ENCODE assay signal across 14 cellular contexts in genomic region chr21:34528131-34528561, GRCh38. TPM values are rescaled to one million over a fixed set of nuclear protein-coding genes. Genes with fewer than 3 reads are reported as not detected.
DNase-seq lines count a peak whose midpoint lies in the region; ATAC-seq and TF ChIP-seq lines count a peak whose summit lies in the region.
"Had no signal": no experiment of that assay in that cellular context is flagged by ENCODE, and none has a peak within 500 bp of the region (broad histone marks: within the 10 kb centered on the region; RNA-seq: fewer than 3 reads in every experiment).

No MANE protein-coding gene starts in this region.

- POLR2A ChIA-PET in Caco-2 (lab: Charles Lee), result no interaction called here
- POLR2A ChIA-PET in WTC11 (lab: Charles Lee), result no interaction called here
- POLR2A ChIA-PET in activated CD8-positive, alpha-beta T cell treated with anti-CD3 and anti-CD28 coated beads, Interleukin-2, amount 10 ng/mL, durations not matched to agents 7 days and 5 days (lab: Charles Lee), result no interaction called here

- ATAC-seq in WTC11 (no peak), HG03442 (IDR thresholded peaks at IDR 0.05; ENCODE audit: unreplicated experiment) (no peak), GM21528 (IDR thresholded peaks at IDR 0.05; ENCODE audit: low FRiP score, unreplicated experiment) (no peak)
- no peak for ATAC-seq in activated CD8-positive, alpha-beta T cell treated with anti-CD3 and anti-CD28 coated beads, Interleukin-2, amount 10 ng/mL, durations not matched to agents 7 days and 5 days

- no peaks in the 10 kb centered on the region for H3K27me3 Mint-ChIP-seq in Caco-2 (ENCODE audit: insufficient read depth, unreplicated experiment)
- peaks cover 6% of the 10 kb centered on the region for H3K27me3 Mint-ChIP-seq in WTC11 (ENCODE audit: low read depth)
- H3K27me3 Mint-ChIP-seq in progenitor cell of endocrine pancreas, result peaks cover 5% of the 10 kb centered on the region
- no peaks in the 10 kb centered on the region for H3K27me3 Mint-ChIP-seq in activated CD8-positive, alpha-beta T cell treated with anti-CD3 and anti-CD28 coated beads, Interleukin-2, amount 10 ng/mL, durations not matched to agents 7 days and 5 days (ENCODE audit: low read depth)
- H3K27me3 Mint-ChIP-seq: activated naive CD8-positive, alpha-beta T cell treated with anti-CD3 and anti-CD28 coated beads, Interleukin-2, amount 10 ng/mL, durations not matched to agents 7 days and 5 days had no signal

- H3K9me3 ChIP-seq in Caco-2, result no peaks in the 10 kb centered on the region
- H3K9me3 ChIP-seq: uterus had no signal

- H3K27ac Mint-ChIP-seq in Caco-2 (ENCODE audit: unreplicated experiment) (peak overlapping the region; percentile 59), WTC11 (0 out of 2 replicates have a peak overlapping the region, but pooled peaks have one; percentile 34), progenitor cell of endocrine pancreas (peak overlapping the region; percentile 15)
- no peak overlapping the region for H3K27ac Mint-ChIP-seq in activated CD8-positive, alpha-beta T cell treated with anti-CD3 and anti-CD28 coated beads, Interleukin-2, amount 10 ng/mL, durations not matched to agents 7 days and 5 days
- H3K27ac Mint-ChIP-seq: activated naive CD8-positive, alpha-beta T cell treated with anti-CD3 and anti-CD28 coated beads, Interleukin-2, amount 10 ng/mL, durations not matched to agents 7 days and 5 days had no signal

- no peak for DNase-seq in Caco-2
- DNase-seq in WTC11 (ENCODE audit: low spot score), result no peak
- peak; percentile 75 for DNase-seq in fibroblast of the aortic adventitia (ENCODE audit: low read depth)
- no peak for DNase-seq in progenitor cell of endocrine pancreas (ENCODE audit: low spot score, unreplicated experiment)
- DNase-seq in activated CD8-positive, alpha-beta T cell treated with anti-CD3 and anti-CD28 coated beads, Interleukin-2, amount 10 ng/mL, durations not matched to agents 7 days and 5 days, result no peak
- DNase-seq in NCI-H1694 (lab: John Stamatoyannopoulos, UW), result no peak
- DNase-seq: activated naive CD8-positive, alpha-beta T cell treated with anti-CD3 and anti-CD28 coated beads, Interleukin-2, amount 10 ng/mL, durations not matched to agents 7 days and 5 days; erythroblast; midbrain; NCI-H1436; NCI-H524; uterus had no signal

- H3K4me3 Mint-ChIP-seq in Caco-2 (ENCODE audit: unreplicated experiment) (no peak overlapping the region), WTC11 (no peak overlapping the region), progenitor cell of endocrine pancreas (ENCODE audit: low read depth) (no peak overlapping the region)
- H3K4me3 Mint-ChIP-seq in activated CD8-positive, alpha-beta T cell treated with anti-CD3 and anti-CD28 coated beads, Interleukin-2, amount 10 ng/mL, durations not matched to agents 7 days and 5 days, result no peak overlapping the region
- H3K4me3 Mint-ChIP-seq: activated naive CD8-positive, alpha-beta T cell treated with anti-CD3 and anti-CD28 coated beads, Interleukin-2, amount 10 ng/mL, durations not matched to agents 7 days and 5 days had no signal

- BruUV-seq in Caco-2 (replicated peaks; lab: Mats Ljungman, UMichigan), result no TSS peak

- H3K4me3 ChIP-seq in Caco-2 (ENCODE audit: low read depth, low read length), result no peak overlapping the region
- H3K4me3 ChIP-seq in fibroblast of the aortic adventitia (ENCODE audit: low read depth, low read length), result no peak overlapping the region
- H3K4me3 ChIP-seq: uterus had no signal

- no peak for TF ChIP-seq CTCF in Caco-2 (IDR thresholded peaks at IDR 0.05; ENCODE audit: insufficient read depth in 1 of 2, low read depth in 1 of 2, low read length in 1 of 2, severe bottlenecking in 1 of 2, unreplicated experiment in 1 of 2)
- no peak for TF ChIP-seq CTCF in WTC11 (IDR thresholded peaks at IDR 0.05)
- TF ChIP-seq CTCF in fibroblast of the aortic adventitia (IDR thresholded peaks at IDR 0.05; ENCODE audit: insufficient read depth, low read length), result no peak
- TF ChIP-seq CTCF in progenitor cell of endocrine pancreas (IDR thresholded peaks at IDR 0.05; ENCODE audit: unreplicated experiment), result no peak

- intact Hi-C loops in Caco-2 (cut with micrococcal nuclease; ENCODE audit: unreplicated experiment), result loop anchor here (5.0 kb wide), 1 partner anchor 74 kb away; no protein-coding TSS in a partner anchor

- peaks cover 12% of the 10 kb centered on the region for H3K4me1 Mint-ChIP-seq in Caco-2 (ENCODE audit: low read depth, unreplicated experiment)
- peaks cover 56% of the 10 kb centered on the region for H3K4me1 Mint-ChIP-seq in WTC11
- peaks cover 35% of the 10 kb centered on the region for H3K4me1 Mint-ChIP-seq in progenitor cell of endocrine pancreas (ENCODE audit: low read depth)
- peaks cover 7% of the 10 kb centered on the region for H3K4me1 Mint-ChIP-seq in activated CD8-positive, alpha-beta T cell treated with anti-CD3 and anti-CD28 coated beads, Interleukin-2, amount 10 ng/mL, durations not matched to agents 7 days and 5 days (ENCODE audit: low read depth)

- CTCF ChIA-PET in Caco-2 (lab: Charles Lee), result no interaction called here
- CTCF ChIA-PET in WTC11 (lab: Charles Lee), result no interaction called here
- CTCF ChIA-PET in activated CD8-positive, alpha-beta T cell treated with anti-CD3 and anti-CD28 coated beads, Interleukin-2, amount 10 ng/mL, durations not matched to agents 7 days and 5 days (lab: Charles Lee), result no interaction called here

- H3K27me3 ChIP-seq in Caco-2 (replicated peaks; ENCODE audit: control insufficient read depth, insufficient read depth, low read length), result no peaks in the 10 kb centered on the region
- H3K27me3 ChIP-seq: uterus had no signal

- no peaks in the 10 kb centered on the region; the same call in 1 of the 2 replicates for H3K36me3 ChIP-seq in Caco-2 (ENCODE audit: control insufficient read depth, insufficient read depth, low read length)
- H3K36me3 ChIP-seq: uterus had no signal

- peaks cover 24% of the 10 kb centered on the region for H3K4me1 ChIP-seq in Caco-2

- no peaks in the 10 kb centered on the region for H3K9me3 Mint-ChIP-seq in Caco-2 (ENCODE audit: unreplicated experiment)
- H3K9me3 Mint-ChIP-seq in WTC11, result peaks cover 16% of the 10 kb centered on the region
- H3K9me3 Mint-ChIP-seq in progenitor cell of endocrine pancreas (ENCODE audit: low read depth), result peaks cover 4% of the 10 kb centered on the region
- H3K9me3 Mint-ChIP-seq in activated CD8-positive, alpha-beta T cell treated with anti-CD3 and anti-CD28 coated beads, Interleukin-2, amount 10 ng/mL, durations not matched to agents 7 days and 5 days (ENCODE audit: insufficient read depth), result no peaks in the 10 kb centered on the region
- H3K9me3 Mint-ChIP-seq: activated naive CD8-positive, alpha-beta T cell treated with anti-CD3 and anti-CD28 coated beads, Interleukin-2, amount 10 ng/mL, durations not matched to agents 7 days and 5 days had no signal

- H3K36me3 Mint-ChIP-seq in Caco-2 (ENCODE audit: insufficient read depth, unreplicated experiment) (peaks cover 10% of the 10 kb centered on the region), WTC11 (peaks cover 5% of the 10 kb centered on the region), progenitor cell of endocrine pancreas (ENCODE audit: insufficient read depth) (no peaks in the 10 kb centered on the region)
- no peaks in the 10 kb centered on the region for H3K36me3 Mint-ChIP-seq in activated CD8-positive, alpha-beta T cell treated with anti-CD3 and anti-CD28 coated beads, Interleukin-2, amount 10 ng/mL, durations not matched to agents 7 days and 5 days (ENCODE audit: low read depth)
- H3K36me3 Mint-ChIP-seq: activated naive CD8-positive, alpha-beta T cell treated with anti-CD3 and anti-CD28 coated beads, Interleukin-2, amount 10 ng/mL, durations not matched to agents 7 days and 5 days had no signal

TF ChIP-seq in WTC11, 78 proteins besides CTCF, POLR2A, EP300 and RAD21 (continues in another document):
- no peak for TF ChIP-seq TEAD4 (CRISPR knock-in tag; IDR thresholded peaks at IDR 0.05)
- TF ChIP-seq NFE2L1 (CRISPR knock-in tag; IDR thresholded peaks at IDR 0.05), result no peak
- TF ChIP-seq AFF4 (CRISPR knock-in tag; IDR thresholded peaks at IDR 0.05; ENCODE audit: borderline replicate concordance), result no peak

RNA-seq across cellular contexts. Expression of gene KCNE1, which starts 16.1 kb away (rescaled TPM):
- 0.91 and 1.0 TPM in 2 replicates for total RNA-seq in Caco-2 (2022)
- total RNA-seq in WTC11 (2021), result 0.16 to 0.37 TPM (median 0.37 TPM) in 3 replicates
- 0.09 and 0.74 TPM in 2 replicates for total RNA-seq in fibroblast of the aortic adventitia (ENCODE audit: low replicate concordance)
- total RNA-seq in progenitor cell of endocrine pancreas, result 0.31 and 0.53 TPM in 2 replicates
- total RNA-seq in activated CD8-positive, alpha-beta T cell treated with anti-CD3 and anti-CD28 coated beads, Interleukin-2, amount 10 ng/mL, durations not matched to agents 7 days and 5 days, result under 1 TPM; 0.18 to 0.26 TPM
